Comparison of ENCODE assay signal across 1 cellular context in genomic region chr2:235951980-235952379, GRCh38.
TF ChIP-seq lines count a peak whose summit lies in the region.

No MANE protein-coding gene starts in this region.

TF ChIP-seq in GM23338, 12 proteins besides CTCF, POLR2A, EP300 and RAD21 (continued from another document):
- no peak for TF ChIP-seq ZNF462 (CRISPR knock-in tag; IDR thresholded peaks at IDR 0.05)
- no peak for TF ChIP-seq CREB1 (CRISPR knock-in tag; IDR thresholded peaks at IDR 0.05; ENCODE audit: low read depth)
- TF ChIP-seq EZH2 (IDR thresholded peaks at IDR 0.05; ENCODE audit: low read depth, unreplicated experiment) = no peak
- TF ChIP-seq EZH2phosphoT487 (IDR thresholded peaks at IDR 0.05; ENCODE audit: unreplicated experiment) = no peak
